Comparison of ENCODE assay signal across 21 cellular contexts in genomic region chr5:94102849-94103248, GRCh38.
"Had no signal": no experiment of that assay in that cellular context is flagged by ENCODE, and none has a peak within 500 bp of the region (broad histone marks: within the 10 kb centered on the region; RNA-seq: fewer than 3 reads in every experiment).

No MANE protein-coding gene starts in this region.

- DNase-seq: activated CD4-positive, alpha-beta T cell treated with anti-CD3 and anti-CD28 coated beads for 1 hour; activated CD8-positive, alpha-beta memory T cell treated with anti-CD3 and anti-CD28 coated beads for 24 hours; activated CD8-positive, alpha-beta memory T cell treated with anti-CD3 and anti-CD28 coated beads, Interleukin-2, amount 50 U/mL, for 48 hours; activated gamma-delta T cell treated with Interleukin-2 at 50 U/mL for 16 hours; adrenal gland; cerebellar nuclear complex; cortex of kidney; foreskin melanocyte; glutamatergic neuron; hippocampal formation; islet precursor cell; left ventricle myocardium inferior; mammary epithelial cell; retina; stimulated activated naive CD4-positive, alpha-beta T cell; substantia nigra; tibial artery had no signal

- H3K4me3 Mint-ChIP-seq: neural crest cell had no signal

- H3K9me3 ChIP-seq: vagina had no signal

- H3K27ac ChIP-seq: adrenal gland, left ventricle myocardium inferior, tibial artery, vagina, VCaP had no signal

- H3K36me3 ChIP-seq: adrenal gland, left ventricle myocardium inferior, tibial artery, vagina had no signal

- H3K27me3 ChIP-seq: adrenal gland, tibial artery, vagina had no signal

- H3K4me3 ChIP-seq: adrenal gland, left ventricle myocardium inferior, tibial artery, vagina had no signal

- H3K4me1 ChIP-seq: adrenal gland, left ventricle myocardium inferior, tibial artery, vagina had no signal

- ATAC-seq: activated naive CD4-positive, alpha-beta T cell treated with anti-CD3 and anti-CD28 coated beads, Interleukin-2, amount 50 U/mL, for 72 hours had no signal

- H3K27ac Mint-ChIP-seq: activated naive CD4-positive, alpha-beta T cell treated with anti-CD3 and anti-CD28 coated beads, Interleukin-2, amount 50 U/mL, for 72 hours had no signal
